Comparison of ENCODE assay signal across 9 cellular contexts in genomic region chr4:188864741-188865140, GRCh38.
"Had no signal": no experiment of that assay in that cellular context is flagged by ENCODE, and none has a peak within 500 bp of the region (broad histone marks: within the 10 kb centered on the region; RNA-seq: fewer than 3 reads in every experiment).

No MANE protein-coding gene starts in this region.

- H3K4me1 ChIP-seq: HAP-1 had no signal

- H2AFZ ChIP-seq: GM23248, GM23338 had no signal

- DNase-seq: GM23248, GOT3, H7, H9, HCEC 1CT, HFFc6 had no signal

- ATAC-seq: GM23338, HCT116 had no signal

- H3K36me3 ChIP-seq: HAP-1 had no signal

- H3K27ac ChIP-seq: GM23248 had no signal

- H3K9ac ChIP-seq: GM23248 had no signal

- H3K4me2 ChIP-seq: GM23338 had no signal

- H3K9me3 ChIP-seq: HAP-1 had no signal

- H3K4me3 ChIP-seq: GM23248, GM23338, HAP-1 had no signal
